24 cellular contexts compared by ENCODE assay signal in genomic region chr7:96773483-96773882, GRCh38.
DNase-seq lines count a peak whose midpoint lies in the region; TF ChIP-seq lines count a peak whose summit lies in the region.
"Had no signal": no experiment of that assay in that cellular context is flagged by ENCODE, and none has a peak within 500 bp of the region (broad histone marks: within the 10 kb centered on the region; RNA-seq: fewer than 3 reads in every experiment).

No MANE protein-coding gene starts in this region.

- peak; percentile 28 for DNase-seq in NCI-H446 treated with DMSO at 0.1 percent for 48 hours (lab: John Stamatoyannopoulos, UW)
- no peak for DNase-seq in SK-N-SH
- peak; percentile 56 for DNase-seq in foreskin melanocyte
- no peak for DNase-seq in trophoblast cell
- DNase-seq in CD8-positive, alpha-beta memory T cell = no peak
- no peak for DNase-seq in GM13976 (ENCODE audit: low spot score)
- DNase-seq: AML-193; CD4-positive, alpha-beta T cell; CD8-positive, alpha-beta T cell; COR-L47; DMS 273 treated with DMSO at 0.1 percent for 48 hours; DMS153; DMS53; DMS79; DND-41; EL; GDM1 had no signal

- no peaks in the 10 kb centered on the region for H3K9me3 Mint-ChIP-seq in CD8-positive, alpha-beta memory T cell
- H3K9me3 Mint-ChIP-seq: CD4-positive, alpha-beta T cell; CD8-positive, alpha-beta T cell had no signal

- H3K9me3 ChIP-seq in SK-N-SH (no peaks in the 10 kb centered on the region), neural cell (ENCODE audit: low read length) (no peaks in the 10 kb centered on the region), trophoblast cell (ENCODE audit: insufficient read depth, low read depth, low read length) (no peaks in the 10 kb centered on the region)
- H3K9me3 ChIP-seq in CD8-positive, alpha-beta memory T cell (ENCODE audit: low read length) = no peaks in the 10 kb centered on the region
- H3K9me3 ChIP-seq: A549 had no signal

- H3K14ac ChIP-seq in trophoblast cell (ENCODE audit: low read length) = no peak overlapping the region

- H3K4me1 ChIP-seq in SK-N-SH (ENCODE audit: control insufficient read depth in 1 of 2, insufficient read depth in 2 of 2, low read depth in 1 of 2, low read length in 1 of 2) (peaks cover 0 to 15% of the 10 kb centered on the region in 2 experiments; a peak in 2 of 4 replicates), trophoblast cell (ENCODE audit: control insufficient read depth in 1 of 2, insufficient read depth in 2 of 2, low read length in 2 of 2) (no peaks in the 10 kb centered on the region)
- H3K4me1 ChIP-seq in CD8-positive, alpha-beta memory T cell (ENCODE audit: insufficient read depth, low read length) = no peaks in the 10 kb centered on the region
- H3K4me1 ChIP-seq: A549; BLaER1 treated with 17β-estradiol and CSF1 and Interleukin-3, amounts not matched to agents 10 nM and 100 nM had no signal

- H4K8ac ChIP-seq in trophoblast cell (ENCODE audit: low read depth, low read length) = no peak overlapping the region

- H3K79me2 ChIP-seq in SK-N-SH (ENCODE audit: insufficient read depth) = no peaks in the 10 kb centered on the region
- H3K79me2 ChIP-seq in neural cell (replicated peaks; ENCODE audit: insufficient read depth, low read length) = no peaks in the 10 kb centered on the region
- no peaks in the 10 kb centered on the region for H3K79me2 ChIP-seq in trophoblast cell (ENCODE audit: control insufficient read depth, insufficient read depth, low read length, poor library complexity)

- H3K36me3 Mint-ChIP-seq in CD8-positive, alpha-beta memory T cell = peaks cover 0 to 2% (median 0%) of the 10 kb centered on the region in 3 donors
- H3K36me3 Mint-ChIP-seq: CD8-positive, alpha-beta T cell had no signal

- H4K91ac ChIP-seq in trophoblast cell (ENCODE audit: low read depth, low read length) = no peak overlapping the region

- in situ Hi-C loops in GM13976 (cut with MboI; ENCODE audit: low sequenced_read_pairs, unreplicated experiment) = no loop called here

- H3K36me3 ChIP-seq in SK-N-SH (replicated peaks in 1 of 2; ENCODE audit: control insufficient read depth in 1 of 2, insufficient read depth in 2 of 2, low read length in 1 of 2) (no peaks in the 10 kb centered on the region), neural cell (ENCODE audit: insufficient read depth, low read length) (no peaks in the 10 kb centered on the region), trophoblast cell (ENCODE audit: control insufficient read depth in 1 of 2, insufficient read depth in 2 of 2, low read length in 2 of 2) (no peaks in the 10 kb centered on the region)
- no peaks in the 10 kb centered on the region for H3K36me3 ChIP-seq in CD8-positive, alpha-beta memory T cell (ENCODE audit: insufficient read depth, low read length)
- H3K36me3 ChIP-seq: BLaER1 treated with 17β-estradiol and CSF1 and Interleukin-3, amounts not matched to agents 10 nM and 100 nM had no signal

- H3K27me3 Mint-ChIP-seq in CD8-positive, alpha-beta memory T cell = peaks cover 7 to 38% of the 10 kb centered on the region in 2 donors

- no peak overlapping the region for H3K4me3 Mint-ChIP-seq in CD8-positive, alpha-beta memory T cell
- H3K4me3 Mint-ChIP-seq: B cell; CD4-positive, alpha-beta T cell; CD8-positive, alpha-beta T cell had no signal

- no peak overlapping the region for H3K9ac ChIP-seq in SK-N-SH
- H3K9ac ChIP-seq in neural cell (ENCODE audit: low read length) = no peak overlapping the region
- no peak overlapping the region for H3K9ac ChIP-seq in trophoblast cell (ENCODE audit: low read length)
- H3K9ac ChIP-seq: BLaER1 treated with 17β-estradiol and CSF1 and Interleukin-3, amounts not matched to agents 10 nM and 100 nM had no signal

- H3K27ac Mint-ChIP-seq in CD8-positive, alpha-beta memory T cell = no peak overlapping the region
- H3K27ac Mint-ChIP-seq: B cell; CD4-positive, alpha-beta T cell; CD8-positive, alpha-beta T cell had no signal

- TF ChIP-seq RAD21 in SK-N-SH (IDR thresholded peaks at IDR 0.05; ENCODE audit: low read length) (no peak), neural cell (conservative IDR thresholded peaks at IDR 0.05) (no peak)

- H3K27ac ChIP-seq in SK-N-SH (ENCODE audit: low read depth in 2 of 2, low read length in 1 of 2) (no peak overlapping the region), neural cell (ENCODE audit: low read length) (peak overlapping the region; percentile 75), trophoblast cell (ENCODE audit: low read depth, low read length) (no peak overlapping the region)
- H3K27ac ChIP-seq in CD8-positive, alpha-beta memory T cell (ENCODE audit: low read depth, low read length) = no peak overlapping the region
- H3K27ac ChIP-seq: 22Rv1; A549; BLaER1 treated with 17β-estradiol and CSF1 and Interleukin-3, amounts not matched to agents 10 nM and 100 nM; C4-2B had no signal

- H3K9me2 ChIP-seq in SK-N-SH (no peaks in the 10 kb centered on the region), neural cell (ENCODE audit: insufficient read depth, low read length) (no peaks in the 10 kb centered on the region)

- H2AK5ac ChIP-seq in trophoblast cell (ENCODE audit: low read length) = no peak overlapping the region

- POLR2A ChIA-PET in SK-N-SH (lab: Yijun Ruan, JAX) = no interaction called here
- POLR2A ChIA-PET in CD8-positive, alpha-beta memory T cell (lab: Charles Lee) = no interaction called here

- H2BK120ac ChIP-seq in trophoblast cell (ENCODE audit: insufficient read depth, low read length, poor library complexity) = no peak overlapping the region

- H3F3A ChIP-seq in SK-N-SH (replicated peaks; ENCODE audit: insufficient read depth) (no peaks in the 10 kb centered on the region), neural cell (ENCODE audit: insufficient read depth, low read length, poor library complexity, severe bottlenecking) (peaks cover 3% of the 10 kb centered on the region)

- no peak overlapping the region for H4K12ac ChIP-seq in trophoblast cell (ENCODE audit: low read depth, low read length)

- H3K4me3 ChIP-seq in SK-N-SH (ENCODE audit: low read depth in 2 of 2, low read length in 1 of 2) (no peak overlapping the region), neural cell (ENCODE audit: low read length) (no peak overlapping the region), trophoblast cell (ENCODE audit: low read depth, low read length) (no peak overlapping the region)
- H3K4me3 ChIP-seq in CD8-positive, alpha-beta memory T cell (ENCODE audit: low read length) = no peak overlapping the region
- H3K4me3 ChIP-seq: A549; BLaER1 treated with 17β-estradiol and CSF1 and Interleukin-3, amounts not matched to agents 10 nM and 100 nM; GM12878 had no signal

- TF ChIP-seq EP300 in SK-N-SH (IDR thresholded peaks at IDR 0.05; ENCODE audit: borderline replicate concordance in 1 of 2, low read depth in 1 of 2, low read length in 1 of 2) (peak in 1 of 2 experiments; percentile 74; a peak in 1 of 4 replicates), neural cell (conservative IDR thresholded peaks at IDR 0.05; ENCODE audit: poor library complexity, severe bottlenecking) (no peak)

- no peaks in the 10 kb centered on the region for H3K4me1 Mint-ChIP-seq in CD8-positive, alpha-beta memory T cell
- H3K4me1 Mint-ChIP-seq: B cell had no signal

- no peak overlapping the region for H3K23ac ChIP-seq in trophoblast cell (ENCODE audit: low read length)

- no peak overlapping the region for H3K4ac ChIP-seq in trophoblast cell (ENCODE audit: low read depth, low read length)

- no peak overlapping the region for H2BK12ac ChIP-seq in trophoblast cell (ENCODE audit: low read length)

- no peaks in the 10 kb centered on the region for H4K20me1 ChIP-seq in SK-N-SH (ENCODE audit: insufficient read depth)
- H4K20me1 ChIP-seq in neural cell (ENCODE audit: insufficient read depth) = no peaks in the 10 kb centered on the region
- H4K20me1 ChIP-seq: BLaER1 treated with 17β-estradiol and CSF1 and Interleukin-3, amounts not matched to agents 10 nM and 100 nM had no signal

- H3K27me3 ChIP-seq in SK-N-SH (ENCODE audit: insufficient read depth) = no peaks in the 10 kb centered on the region
- H3K27me3 ChIP-seq in neural cell (ENCODE audit: insufficient read depth, low read depth, low read length) = no peaks in the 10 kb centered on the region
- H3K27me3 ChIP-seq in trophoblast cell (ENCODE audit: insufficient read depth, low read length) = no peaks in the 10 kb centered on the region
- no peaks in the 10 kb centered on the region for H3K27me3 ChIP-seq in CD8-positive, alpha-beta memory T cell (ENCODE audit: insufficient read depth, low read length, poor library complexity, severe bottlenecking)
- H3K27me3 ChIP-seq: BLaER1 treated with 17β-estradiol and CSF1 and Interleukin-3, amounts not matched to agents 10 nM and 100 nM had no signal

- H3K79me1 ChIP-seq in trophoblast cell (ENCODE audit: low read length) = no peaks in the 10 kb centered on the region

- H3K4me2 ChIP-seq in SK-N-SH (no peak overlapping the region), neural cell (ENCODE audit: low read length) (peak overlapping the region; percentile 25), trophoblast cell (ENCODE audit: low read length) (no peak overlapping the region)
- H3K4me2 ChIP-seq: A549; BLaER1 treated with 17β-estradiol and CSF1 and Interleukin-3, amounts not matched to agents 10 nM and 100 nM had no signal

- H2BK5ac ChIP-seq in trophoblast cell (ENCODE audit: low read depth, low read length, poor library complexity) = no peak overlapping the region

- no peak overlapping the region for H3K18ac ChIP-seq in trophoblast cell (ENCODE audit: low read length)

- CTCF ChIA-PET in SK-N-SH (lab: Yijun Ruan, JAX) = interaction anchor here (1.0 to 1.1 kb wide), 3 partner anchors 27 to 856 kb away, joined by 3 to 5 read pairs (median 3); no protein-coding TSS in a partner anchor
- CTCF ChIA-PET in CD8-positive, alpha-beta memory T cell (lab: Charles Lee) = no interaction called here

- H2AFZ ChIP-seq in SK-N-SH (ENCODE audit: low read depth) = no peak overlapping the region
- no peak overlapping the region for H2AFZ ChIP-seq in neural cell (ENCODE audit: low read depth, low read length)
- H2AFZ ChIP-seq in trophoblast cell (ENCODE audit: insufficient read depth, low read length, poor library complexity) = no peak overlapping the region

- 6% methylated on average over 1 of the region's 1 CpG for WGBS in SK-N-SH (ENCODE audit: low lambda C conversion rate)
- WGBS in trophoblast cell (ENCODE audit: extremely low coverage, insufficient coverage, insufficient read length) = no CpG with 5 or more reads among the region's 1 CpG

- TF ChIP-seq CTCF in SK-N-SH (IDR thresholded peaks at IDR 0.05) (no peak), neural cell (IDR thresholded peaks at IDR 0.05; ENCODE audit: poor library complexity, severe bottlenecking) (no peak), GM13976 (IDR thresholded peaks at IDR 0.05; ENCODE audit: borderline replicate concordance, control extremely low read depth, extremely low read depth, insufficient read depth, missing control alignments) (no peak)

TF ChIP-seq in SK-N-SH, 30 proteins besides CTCF, POLR2A, EP300 and RAD21:
- no peak for TF ChIP-seq ELF1 (IDR thresholded peaks at IDR 0.05)
- TF ChIP-seq RCOR1 (IDR thresholded peaks at IDR 0.05; ENCODE audit: low read length) = peak; percentile 18; the same call in 1 of the 2 replicates

TF ChIP-seq in neural cell, 6 proteins besides CTCF, POLR2A, EP300 and RAD21 (continues in another document):
- TF ChIP-seq SMC3 (conservative IDR thresholded peaks at IDR 0.05; ENCODE audit: poor library complexity) = no peak
- no peak for TF ChIP-seq MXI1 (conservative IDR thresholded peaks at IDR 0.05; ENCODE audit: poor library complexity, severe bottlenecking)
- TF ChIP-seq EZH2 (IDR thresholded peaks at IDR 0.05; ENCODE audit: borderline replicate concordance, insufficient read depth, low read length, poor library complexity, severe bottlenecking) = no peak

Comparison
In these comparisons a context has a peak if more than half of its experiments do, and no peak if none do; other contexts are left out.
1. DNase-seq: peak in NCI-H446 treated with DMSO at 0.1 percent for 48 hours (single experiment) and foreskin melanocyte (single experiment); none in SK-N-SH (single experiment), trophoblast cell (0 of 2), CD8-positive, alpha-beta memory T cell (0 of 5) and GM13976 (single experiment).